Comparison of ENCODE assay signal across 8 cellular contexts in genomic region chr11:14499560-14500180, GRCh38. TPM values are rescaled to one million over a fixed set of nuclear protein-coding genes. Genes with fewer than 3 reads are reported as not detected.
DNase-seq lines count a peak whose midpoint lies in the region; ATAC-seq, FAIRE-seq and TF ChIP-seq lines count a peak whose summit lies in the region.

Gene COPB1 (minus strand): TSS chr11:14499811. CDS start chr11:14498928, 883 bp downstream.

- peaks cover 58% of the 10 kb centered on the region for H3K36me3 ChIP-seq in OCI-LY7 (ENCODE audit: insufficient read depth, low read length)

- intact Hi-C loops in OCI-LY7 (cut with micrococcal nuclease; ENCODE audit: unreplicated experiment) = loop anchor here (1.0 to 5.0 kb wide), 2 partner anchors 21 to 37 kb away; partner anchors contain the start of gene PSMA1

- peaks cover 8% of the 10 kb centered on the region for H4K20me1 ChIP-seq in OCI-LY7 (ENCODE audit: insufficient read depth, low read length)

- CTCF ChIA-PET in OCI-LY7 (lab: Charles Lee; ENCODE audit: unreplicated experiment) = interaction anchor here (1.2 to 1.6 kb wide), 2 partner anchors 21 to 408 kb away, joined by 4 to 5 read pairs; partner anchors contain the start of gene PSMA1

- TF ChIP-seq CTCF in D721Med (IDR thresholded peaks at IDR 0.05; ENCODE audit: insufficient read depth, missing control alignments) = no peak
- no peak for TF ChIP-seq CTCF in OCI-LY7 (conservative IDR thresholded peaks at IDR 0.05; ENCODE audit: low read length)

- ATAC-seq in GM21526 (IDR thresholded peaks at IDR 0.05; ENCODE audit: low FRiP score, unreplicated experiment) = peak; percentile 88

- POLR2A ChIA-PET in OCI-LY7 (lab: Charles Lee) = interaction anchor here (0.5 to 1.7 kb wide), 12 partner anchors 11 to 122 kb away, joined by 3 to 16 read pairs (median 3); partner anchors contain the start of gene PSMA1

- DNase-seq in D721Med (ENCODE audit: insufficient read length, low spot score) (peak; percentile 43), HuH-7.5 (ENCODE audit: low spot score) (peak; percentile 39), OCI-LY7 (ENCODE audit: low spot score) (peak; percentile 94), activated T-cell treated with anti-CD3 and anti-CD28 coated beads for 1 hour (ENCODE audit: low read depth) (peak; percentile 84), epithelial cell of prostate (ENCODE audit: low read depth, low spot score) (peak; percentile 69), mucosa of gallbladder (ENCODE audit: low spot score) (peak; percentile 96)
- peak; percentile 80 to 84 for DNase-seq in stimulated activated CD8-positive, alpha-beta memory T cell treated with anti-CD3 and anti-CD28 coated beads, Interleukin-4, amount 100 ng/mL, for 4 hours (ENCODE audit: low read depth in 2 of 2, low spot score in 1 of 2)

- H3K9me2 ChIP-seq in OCI-LY7 (ENCODE audit: insufficient read depth, low read length) = no peaks in the 10 kb centered on the region

- peak within 1 kb of the TSS; percentile 100 for H3K4me2 ChIP-seq in OCI-LY7 (ENCODE audit: low read length)

- FAIRE-seq in D721Med (lab: Jason Lieb, UNC) = no peak

- H2AFZ ChIP-seq in OCI-LY7 (ENCODE audit: low read length) = peak within 1 kb of the TSS; percentile 99

- peaks cover 46% of the 10 kb centered on the region for H3K79me2 ChIP-seq in OCI-LY7 (ENCODE audit: insufficient read depth, low read depth, low read length)

- BruUV-seq in OCI-LY7 (replicated peaks; lab: Mats Ljungman, UMichigan) = no TSS peak

- peak within 1 kb of the TSS; percentile 100 for H3K4me3 ChIP-seq in OCI-LY7 (ENCODE audit: low read depth, low read length, poor library complexity, severe bottlenecking)

- H3K4me1 ChIP-seq in OCI-LY7 (ENCODE audit: insufficient read depth, low read length, poor library complexity, severe bottlenecking) = peaks cover 19% of the 10 kb centered on the region

- peak within 1 kb of the TSS; percentile 74 for H3K27ac ChIP-seq in OCI-LY7 (ENCODE audit: low read depth, low read length, poor library complexity, severe bottlenecking)
- peak within 1 kb of the TSS; percentile 66 for H3K27ac ChIP-seq in epithelial cell of prostate

- H3K9me3 ChIP-seq in OCI-LY7 (ENCODE audit: low read length) = 0 out of 2 replicates have a peak, but pooled peaks cover 4% of the 10 kb centered on the region

RNA-seq across cellular contexts. Expression of gene COPB1, which starts in this region (rescaled TPM):
- 61.1 and 81.7 TPM in 2 replicates for total RNA-seq in OCI-LY7 (2014; rRNA removed; shearing (Covaris generic))
- total RNA-seq in OCI-LY7 (2022) (93.4 and 98.1 TPM in 2 replicates), mucosa of gallbladder (92.2 TPM)

Comparison
In these comparisons a context has a peak if more than half of its experiments do, and no peak if none do; other contexts are left out.
1. Peak in every context shown above with its lines: DNase-seq, ATAC-seq, H3K4me3 ChIP-seq and H3K27ac ChIP-seq.
2. DNase-seq: peak in every context shown above with its lines; median percentile 96 in mucosa of gallbladder; 94 in OCI-LY7; 84 in activated T-cell treated with anti-CD3 and anti-CD28 coated beads for 1 hour; 82 in stimulated activated CD8-positive, alpha-beta memory T cell treated with anti-CD3 and anti-CD28 coated beads, Interleukin-4, amount 100 ng/mL, for 4 hours; 69 in epithelial cell of prostate; 43 in D721Med; 39 in HuH-7.5.